Comparison of ENCODE assay signal across 9 cellular contexts in genomic region chr7:144835668-144836544, GRCh38. TPM values are rescaled to one million over a fixed set of nuclear protein-coding genes. Genes with fewer than 3 reads are reported as not detected.
DNase-seq lines count a peak whose midpoint lies in the region; ATAC-seq, FAIRE-seq and TF ChIP-seq lines count a peak whose summit lies in the region.
"Had no signal": no experiment of that assay in that cellular context is flagged by ENCODE, and none has a peak within 500 bp of the region (broad histone marks: within the 10 kb centered on the region; RNA-seq: fewer than 3 reads in every experiment).

Gene TPK1, minus strand, starts transcription at chr7:144836053. Its CDS starts 451 bp downstream, at chr7:144835602.

- H3K27me3 ChIP-seq in keratinocyte (ENCODE audit: control insufficient read depth, extremely low read depth, insufficient read depth, low read length) = no peaks in the 10 kb centered on the region

- no peaks in the 10 kb centered on the region for H3K9me1 ChIP-seq in keratinocyte (ENCODE audit: control insufficient read depth, extremely low read depth, insufficient read depth, low read length)

- no peak for FAIRE-seq in keratinocyte (lab: Jason Lieb, UNC)
- FAIRE-seq: colon had no signal

- ATAC-seq in HG03175 (IDR thresholded peaks at IDR 0.05; ENCODE audit: unreplicated experiment) = peak; percentile 83

- H3K79me2 ChIP-seq in keratinocyte (ENCODE audit: control insufficient read depth, insufficient read depth, low read length) = no peaks in the 10 kb centered on the region

- H3K4me3 ChIP-seq in keratinocyte (ENCODE audit: control insufficient read depth in 2 of 3, extremely low read depth in 1 of 3, insufficient read depth in 2 of 3, low read depth in 1 of 3, low read length in 3 of 3) = peak within 1 kb of the TSS; percentile 59 to 89 (median 77)

- peak; percentile 81 for DNase-seq in AG09319 (ENCODE audit: extremely low read depth, low read depth)
- DNase-seq in NCI-H345 treated with DMSO at 0.1 percent for 48 hours (lab: John Stamatoyannopoulos, UW; ENCODE audit: unreplicated experiment) = peak; percentile 70
- DNase-seq in activated CD4-positive, alpha-beta T cell treated with anti-CD3 and anti-CD28 coated beads for 1 hour = peak; percentile 83
- peak; percentile 91 for DNase-seq in cerebellum (ENCODE audit: low spot score)
- DNase-seq in keratinocyte (ENCODE audit: low read depth, low spot score) = peak; percentile 21
- peak; percentile 74 to 88 (median 84) for DNase-seq in stimulated activated CD4-positive, alpha-beta T cell treated with anti-CD3 and anti-CD28 coated beads, Interleukin-12 subunit alpha, Interleukin-12 subunit beta, amount 100 ng/mL, for 48 hours (ENCODE audit: low read depth in 2 of 3, low spot score in 1 of 3)

- H3K9me3 ChIP-seq in keratinocyte (ENCODE audit: control insufficient read depth, low read depth, low read length) = no peaks in the 10 kb centered on the region

- H3K27ac ChIP-seq in keratinocyte (ENCODE audit: control insufficient read depth, insufficient read depth, low read length) = peak within 1 kb of the TSS; percentile 28

- H3K4me1 ChIP-seq in keratinocyte (ENCODE audit: control insufficient read depth, extremely low read depth, insufficient read depth, low read length) = no peaks in the 10 kb centered on the region

- in situ Hi-C loops in GM18951 (cut with MboI; ENCODE audit: low sequenced_read_pairs, unreplicated experiment) = no loop called here

- H3K9ac ChIP-seq in keratinocyte (ENCODE audit: control insufficient read depth, extremely low read depth, insufficient read depth, low read length) = peak within 1 kb of the TSS; percentile 70

- peak within 1 kb of the TSS; percentile 82 for H3K4me2 ChIP-seq in keratinocyte (ENCODE audit: control insufficient read depth, extremely low read depth, insufficient read depth, low read depth, low read length)

- no peaks in the 10 kb centered on the region for H3K36me3 ChIP-seq in keratinocyte (ENCODE audit: control insufficient read depth in 2 of 2, extremely low read depth in 1 of 2, insufficient read depth in 2 of 2, low read length in 2 of 2)

- H2AFZ ChIP-seq in keratinocyte (ENCODE audit: control insufficient read depth, low read length) = peak within 1 kb of the TSS; percentile 98

- peak; percentile 93 for TF ChIP-seq POLR2A in GM18951 (IDR thresholded peaks at IDR 0.05; ENCODE audit: extremely low read depth, insufficient read depth, insufficient read length)

- H4K20me1 ChIP-seq in keratinocyte (ENCODE audit: control insufficient read depth, extremely low read depth, insufficient read depth, low read length) = no peaks in the 10 kb centered on the region

- dilution Hi-C loops in keratinocyte (cut with MboI; ENCODE audit: extremely low pct_ligation_motif_present, low sequenced_read_pairs) = no loop called here

- TF ChIP-seq CTCF in AG09319 (IDR thresholded peaks at IDR 0.05; ENCODE audit: low read depth, low read length) (no peak), keratinocyte (optimal IDR thresholded peaks at IDR 0.05 in 1 of 3, IDR thresholded peaks at IDR 0.05 in 1 of 3, conservative IDR thresholded peaks at IDR 0.05 in 1 of 3; ENCODE audit: extremely low read depth in 1 of 3, insufficient read depth in 2 of 3, low read length in 3 of 3) (no peak)

RNA-seq across cellular contexts. Expression of gene TPK1, which starts in this region (rescaled TPM):
- total RNA-seq in cerebellum = 8.0 TPM
- polyA plus RNA-seq in keratinocyte = 1.6 to 2.0 TPM (median 1.9 TPM) in 3 replicates
- 0.66 TPM for polyA plus RNA-seq in keratinocyte (2011; ENCODE audit: low read depth)
- polyA plus RNA-seq in keratinocyte (2011; cell fraction: cytosol; rRNA removed) = 1.1 and 2.2 TPM in 2 replicates
- polyA plus RNA-seq in keratinocyte (2011; cell fraction: nucleus; rRNA removed) = 1.2 and 1.8 TPM in 2 replicates
- polyA plus RNA-seq in keratinocyte (2012; ENCODE audit: low replicate concordance) = 0.42 and 0.87 TPM in 2 replicates
- polyA minus RNA-seq in keratinocyte = 1.3 to 4.6 TPM (median 3.0 TPM) in 3 replicates
- polyA minus RNA-seq in keratinocyte (2011; cell fraction: cytosol; rRNA and poly(A)+ RNA removed) = 0.96 TPM
- 1.2 and 3.9 TPM in 2 replicates for polyA minus RNA-seq in keratinocyte (2011; cell fraction: nucleus; rRNA and poly(A)+ RNA removed)

Comparison
In these comparisons a context has a peak if more than half of its experiments do, and no peak if none do; other contexts are left out.
1. Peak in every context shown above with its lines: DNase-seq, ATAC-seq, H3K4me3 ChIP-seq and H3K27ac ChIP-seq.
2. DNase-seq: peak in every context shown above with its lines; median percentile 91 in cerebellum; 84 in stimulated activated CD4-positive, alpha-beta T cell treated with anti-CD3 and anti-CD28 coated beads, Interleukin-12 subunit alpha, Interleukin-12 subunit beta, amount 100 ng/mL, for 48 hours; 83 in activated CD4-positive, alpha-beta T cell treated with anti-CD3 and anti-CD28 coated beads for 1 hour; 81 in AG09319; 70 in NCI-H345 treated with DMSO at 0.1 percent for 48 hours; 21 in keratinocyte.